ENCODE assay signal across 1 cellular context in the genomic region with DNA sequence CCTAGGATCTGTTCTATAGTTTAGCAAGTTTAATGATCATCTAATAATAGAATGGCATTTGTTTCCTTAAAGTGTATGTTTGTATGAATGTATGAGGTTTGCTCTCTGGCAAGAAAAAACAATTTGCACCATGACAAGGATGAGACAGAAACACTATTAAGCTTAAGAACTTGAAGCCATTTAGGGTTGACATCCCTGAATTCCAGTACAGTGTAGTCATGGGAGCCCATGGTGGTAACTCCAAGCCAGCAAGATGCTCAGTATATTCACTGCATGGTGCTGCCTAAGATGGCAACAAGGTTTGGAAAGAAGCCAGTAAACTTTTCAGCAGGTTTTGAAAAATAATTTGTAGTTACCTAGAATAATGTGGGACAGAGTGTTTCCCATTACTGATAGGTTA.
TF ChIP-seq lines count a peak whose summit lies in the region.

No MANE protein-coding gene starts in this region.

TF ChIP-seq in GM23338, 12 proteins besides CTCF, POLR2A, EP300 and RAD21 (continued from another document):
- TF ChIP-seq, protein P1, sequence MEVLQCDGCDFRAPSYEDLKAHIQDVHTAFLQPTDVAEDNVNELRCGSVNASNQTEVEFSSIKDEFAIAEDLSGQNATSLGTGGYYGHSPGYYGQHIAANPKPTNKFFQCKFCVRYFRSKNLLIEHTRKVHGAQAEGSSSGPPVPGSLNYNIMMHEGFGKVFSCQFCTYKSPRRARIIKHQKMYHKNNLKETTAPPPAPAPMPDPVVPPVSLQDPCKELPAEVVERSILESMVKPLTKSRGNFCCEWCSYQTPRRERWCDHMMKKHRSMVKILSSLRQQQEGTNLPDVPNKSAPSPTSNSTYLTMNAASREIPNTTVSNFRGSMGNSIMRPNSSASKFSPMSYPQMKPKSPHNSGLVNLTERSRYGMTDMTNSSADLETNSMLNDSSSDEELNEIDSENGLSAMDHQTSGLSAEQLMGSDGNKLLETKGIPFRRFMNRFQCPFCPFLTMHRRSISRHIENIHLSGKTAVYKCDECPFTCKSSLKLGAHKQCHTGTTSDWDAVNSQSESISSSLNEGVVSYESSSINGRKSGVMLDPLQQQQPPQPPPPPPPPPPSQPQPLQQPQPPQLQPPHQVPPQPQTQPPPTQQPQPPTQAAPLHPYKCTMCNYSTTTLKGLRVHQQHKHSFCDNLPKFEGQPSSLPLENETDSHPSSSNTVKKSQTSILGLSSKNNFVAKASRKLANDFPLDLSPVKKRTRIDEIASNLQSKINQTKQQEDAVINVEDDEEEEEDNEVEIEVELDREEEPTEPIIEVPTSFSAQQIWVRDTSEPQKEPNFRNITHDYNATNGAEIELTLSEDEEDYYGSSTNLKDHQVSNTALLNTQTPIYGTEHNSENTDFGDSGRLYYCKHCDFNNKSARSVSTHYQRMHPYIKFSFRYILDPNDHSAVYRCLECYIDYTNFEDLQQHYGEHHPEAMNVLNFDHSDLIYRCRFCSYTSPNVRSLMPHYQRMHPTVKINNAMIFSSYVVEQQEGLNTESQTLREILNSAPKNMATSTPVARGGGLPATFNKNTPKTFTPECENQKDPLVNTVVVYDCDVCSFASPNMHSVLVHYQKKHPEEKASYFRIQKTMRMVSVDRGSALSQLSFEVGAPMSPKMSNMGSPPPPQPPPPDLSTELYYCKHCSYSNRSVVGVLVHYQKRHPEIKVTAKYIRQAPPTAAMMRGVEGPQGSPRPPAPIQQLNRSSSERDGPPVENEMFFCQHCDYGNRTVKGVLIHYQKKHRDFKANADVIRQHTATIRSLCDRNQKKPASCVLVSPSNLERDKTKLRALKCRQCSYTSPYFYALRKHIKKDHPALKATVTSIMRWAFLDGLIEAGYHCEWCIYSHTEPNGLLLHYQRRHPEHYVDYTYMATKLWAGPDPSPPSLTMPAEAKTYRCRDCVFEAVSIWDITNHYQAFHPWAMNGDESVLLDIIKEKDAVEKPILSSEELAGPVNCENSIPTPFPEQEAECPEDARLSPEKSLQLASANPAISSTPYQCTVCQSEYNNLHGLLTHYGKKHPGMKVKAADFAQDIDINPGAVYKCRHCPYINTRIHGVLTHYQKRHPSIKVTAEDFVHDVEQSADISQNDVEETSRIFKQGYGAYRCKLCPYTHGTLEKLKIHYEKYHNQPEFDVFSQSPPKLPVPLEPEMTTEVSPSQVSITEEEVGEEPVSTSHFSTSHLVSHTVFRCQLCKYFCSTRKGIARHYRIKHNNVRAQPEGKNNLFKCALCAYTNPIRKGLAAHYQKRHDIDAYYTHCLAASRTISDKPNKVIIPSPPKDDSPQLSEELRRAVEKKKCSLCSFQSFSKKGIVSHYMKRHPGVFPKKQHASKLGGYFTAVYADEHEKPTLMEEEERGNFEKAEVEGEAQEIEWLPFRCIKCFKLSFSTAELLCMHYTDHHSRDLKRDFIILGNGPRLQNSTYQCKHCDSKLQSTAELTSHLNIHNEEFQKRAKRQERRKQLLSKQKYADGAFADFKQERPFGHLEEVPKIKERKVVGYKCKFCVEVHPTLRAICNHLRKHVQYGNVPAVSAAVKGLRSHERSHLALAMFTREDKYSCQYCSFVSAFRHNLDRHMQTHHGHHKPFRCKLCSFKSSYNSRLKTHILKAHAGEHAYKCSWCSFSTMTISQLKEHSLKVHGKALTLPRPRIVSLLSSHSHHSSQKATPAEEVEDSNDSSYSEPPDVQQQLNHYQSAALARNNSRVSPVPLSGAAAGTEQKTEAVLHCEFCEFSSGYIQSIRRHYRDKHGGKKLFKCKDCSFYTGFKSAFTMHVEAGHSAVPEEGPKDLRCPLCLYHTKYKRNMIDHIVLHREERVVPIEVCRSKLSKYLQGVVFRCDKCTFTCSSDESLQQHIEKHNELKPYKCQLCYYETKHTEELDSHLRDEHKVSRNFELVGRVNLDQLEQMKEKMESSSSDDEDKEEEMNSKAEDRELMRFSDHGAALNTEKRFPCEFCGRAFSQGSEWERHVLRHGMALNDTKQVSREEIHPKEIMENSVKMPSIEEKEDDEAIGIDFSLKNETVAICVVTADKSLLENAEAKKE (CRISPR knock-in tag; IDR thresholded peaks at IDR 0.05), result no peak
- TF ChIP-seq REST (IDR thresholded peaks at IDR 0.05; ENCODE audit: unreplicated experiment) (no peak), ZNF331 (CRISPR knock-in tag; IDR thresholded peaks at IDR 0.05; ENCODE audit: low read depth) (no peak), STAT1 (IDR thresholded peaks at IDR 0.05; ENCODE audit: unreplicated experiment) (no peak), EZH2phosphoT487 (IDR thresholded peaks at IDR 0.05; ENCODE audit: unreplicated experiment) (no peak), ZNF114 (CRISPR knock-in tag; IDR thresholded peaks at IDR 0.05) (no peak)
- TF ChIP-seq, protein P2, sequence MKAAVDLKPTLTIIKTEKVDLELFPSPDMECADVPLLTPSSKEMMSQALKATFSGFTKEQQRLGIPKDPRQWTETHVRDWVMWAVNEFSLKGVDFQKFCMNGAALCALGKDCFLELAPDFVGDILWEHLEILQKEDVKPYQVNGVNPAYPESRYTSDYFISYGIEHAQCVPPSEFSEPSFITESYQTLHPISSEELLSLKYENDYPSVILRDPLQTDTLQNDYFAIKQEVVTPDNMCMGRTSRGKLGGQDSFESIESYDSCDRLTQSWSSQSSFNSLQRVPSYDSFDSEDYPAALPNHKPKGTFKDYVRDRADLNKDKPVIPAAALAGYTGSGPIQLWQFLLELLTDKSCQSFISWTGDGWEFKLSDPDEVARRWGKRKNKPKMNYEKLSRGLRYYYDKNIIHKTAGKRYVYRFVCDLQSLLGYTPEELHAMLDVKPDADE (IDR thresholded peaks at IDR 0.05), result no peak
